8 cellular contexts compared by ENCODE assay signal in genomic region chr10:75395171-75395954, GRCh38. TPM values are rescaled to one million over a fixed set of nuclear protein-coding genes. Genes with fewer than 3 reads are reported as not detected.
DNase-seq lines count a peak whose midpoint lies in the region; ATAC-seq, FAIRE-seq and TF ChIP-seq lines count a peak whose summit lies in the region.

No MANE protein-coding gene starts in this region.

- peaks cover 12 to 18% (median 15%) of the 10 kb centered on the region in 4 donors for H3K36me3 ChIP-seq in esophagus muscularis mucosa

- H3K27ac ChIP-seq in esophagus muscularis mucosa (replicated peaks in 1 of 4), result peak overlapping the region; percentile 99 to 100 (median 100)

- WGBS in esophagus muscularis mucosa, result 22% methylated on average over 27 of the region's 64 CpGs

- TF ChIP-seq POLR2A in esophagus muscularis mucosa (IDR thresholded peaks at IDR 0.05; ENCODE audit: low read depth), result no peak

- TF ChIP-seq CTCF in GM10248 (IDR thresholded peaks at IDR 0.05; ENCODE audit: control extremely low read depth, extremely low read depth, low read depth, missing control alignments) (peak; percentile 43), esophagus muscularis mucosa (IDR thresholded peaks at IDR 0.05) (peak in 2 of 3 experiments; percentile 90 to 97)

- no peak for FAIRE-seq in RCC 7860 (lab: Jason Lieb, UNC)

- H3K4me1 ChIP-seq in esophagus muscularis mucosa, result peaks cover 13 to 40% (median 31%) of the 10 kb centered on the region in 4 donors

- H3K9me3 ChIP-seq in esophagus muscularis mucosa, result no peaks in the 10 kb centered on the region

- peak overlapping the region in 3 of 10 donors; percentile 9 to 84 (median 49) for H3K27ac Mint-ChIP-seq in naive thymus-derived CD8-positive, alpha-beta T cell

- H3K4me1 Mint-ChIP-seq in naive thymus-derived CD8-positive, alpha-beta T cell, result peaks cover 8 to 16% (median 11%) of the 10 kb centered on the region in 4 donors

- no peak for ATAC-seq in naive thymus-derived CD8-positive, alpha-beta T cell
- ATAC-seq in HG03457 (IDR thresholded peaks at IDR 0.05; ENCODE audit: unreplicated experiment), result no peak

- peaks cover 0 to 5% (median 0%) of the 10 kb centered on the region in 9 donors for H3K9me3 Mint-ChIP-seq in naive thymus-derived CD8-positive, alpha-beta T cell

- H3K36me3 Mint-ChIP-seq in naive thymus-derived CD8-positive, alpha-beta T cell, result peaks cover 0 to 5% (median 0%) of the 10 kb centered on the region in 3 donors

- H3K4me3 Mint-ChIP-seq in naive thymus-derived CD8-positive, alpha-beta T cell, result peak overlapping the region in 9 of 10 donors; percentile 24 to 82 (median 57)

- H3K27me3 ChIP-seq in esophagus muscularis mucosa, result no peaks in the 10 kb centered on the region

- POLR2A ChIA-PET in GM10248 (lab: Yijun Ruan, JAX), result no interaction called here
- POLR2A ChIA-PET in naive thymus-derived CD8-positive, alpha-beta T cell (lab: Charles Lee), result no interaction called here

- intact Hi-C loops in esophagus muscularis mucosa (cut with DNase I), result loop anchor here (5.0 kb wide), 1 partner anchor 267 kb away; no protein-coding TSS in a partner anchor

- CTCF ChIA-PET in GM10248 (lab: Yijun Ruan, JAX), result interaction anchor here (1.2 kb wide), 1 partner anchor 10 kb away, joined by 4 read pairs; no protein-coding TSS in a partner anchor

- H3K27me3 Mint-ChIP-seq in naive thymus-derived CD8-positive, alpha-beta T cell, result peaks cover 29 to 86% (median 46%) of the 10 kb centered on the region in 5 donors

- DNase-seq in GM10248 (ENCODE audit: extremely low spot score) (peak; percentile 70), NCI-H2196 treated with DMSO at 0.1 percent for 48 hours (lab: John Stamatoyannopoulos, UW; ENCODE audit: unreplicated experiment) (peak; percentile 23), esophagus muscularis mucosa (ENCODE audit: extremely low spot score) (no peak), NCI-H2107 (lab: John Stamatoyannopoulos, UW) (no peak), activated gamma-delta T cell treated with Interleukin-2 at 50 U/mL for 16 hours (no peak), RCC 7860 (ENCODE audit: low spot score) (no peak)
- no peak for DNase-seq in naive thymus-derived CD8-positive, alpha-beta T cell

- no peak for TF ChIP-seq EP300 in esophagus muscularis mucosa (IDR thresholded peaks at IDR 0.05)

- peak overlapping the region; percentile 86 to 100 (median 96) for H3K4me3 ChIP-seq in esophagus muscularis mucosa

RNA-seq across cellular contexts. Expression of gene ZNF503, which starts 6.2 kb away (rescaled TPM):
- total RNA-seq in esophagus muscularis mucosa, result 100 to 1,000 TPM in 1 of 4 donors, 10 to 100 TPM in 3; 21.2 to 101 (median 65.1) TPM
- under 1 TPM; 0.11 to 0.13 TPM for total RNA-seq in naive thymus-derived CD8-positive, alpha-beta T cell
- not detected for polyA plus RNA-seq in naive thymus-derived CD8-positive, alpha-beta T cell

RNA-seq across cellular contexts. Expression of gene LRMDA, which starts 36.1 kb away (rescaled TPM):
- total RNA-seq in esophagus muscularis mucosa, result 10 to 100 TPM; 14.3 to 34.9 (median 26.5) TPM
- not detected for total RNA-seq in naive thymus-derived CD8-positive, alpha-beta T cell
- polyA plus RNA-seq in naive thymus-derived CD8-positive, alpha-beta T cell, result not detected

Comparison
In these comparisons a context has a peak if more than half of its experiments do, and no peak if none do; other contexts are left out.
1. DNase-seq: peak in GM10248 (single experiment) and NCI-H2196 treated with DMSO at 0.1 percent for 48 hours (single experiment); none in esophagus muscularis mucosa (single experiment), naive thymus-derived CD8-positive, alpha-beta T cell (0 of 10), NCI-H2107 (single experiment), activated gamma-delta T cell treated with Interleukin-2 at 50 U/mL for 16 hours (single experiment) and RCC 7860 (single experiment).
2. RNA of gene ZNF503, which starts 6.2 kb away (total RNA-seq): 21.2 to 101 TPM in esophagus muscularis mucosa; 0.11 to 0.13 TPM in naive thymus-derived CD8-positive, alpha-beta T cell; every median in the first group is over 10 times any median in the second.
3. RNA of gene LRMDA, which starts 36.1 kb away (total RNA-seq): 14.3 to 34.9 TPM in esophagus muscularis mucosa; not detected in naive thymus-derived CD8-positive, alpha-beta T cell; every median in the first group is over 10 times any median in the second.